8 cellular contexts compared by ENCODE assay signal in the genomic region with DNA sequence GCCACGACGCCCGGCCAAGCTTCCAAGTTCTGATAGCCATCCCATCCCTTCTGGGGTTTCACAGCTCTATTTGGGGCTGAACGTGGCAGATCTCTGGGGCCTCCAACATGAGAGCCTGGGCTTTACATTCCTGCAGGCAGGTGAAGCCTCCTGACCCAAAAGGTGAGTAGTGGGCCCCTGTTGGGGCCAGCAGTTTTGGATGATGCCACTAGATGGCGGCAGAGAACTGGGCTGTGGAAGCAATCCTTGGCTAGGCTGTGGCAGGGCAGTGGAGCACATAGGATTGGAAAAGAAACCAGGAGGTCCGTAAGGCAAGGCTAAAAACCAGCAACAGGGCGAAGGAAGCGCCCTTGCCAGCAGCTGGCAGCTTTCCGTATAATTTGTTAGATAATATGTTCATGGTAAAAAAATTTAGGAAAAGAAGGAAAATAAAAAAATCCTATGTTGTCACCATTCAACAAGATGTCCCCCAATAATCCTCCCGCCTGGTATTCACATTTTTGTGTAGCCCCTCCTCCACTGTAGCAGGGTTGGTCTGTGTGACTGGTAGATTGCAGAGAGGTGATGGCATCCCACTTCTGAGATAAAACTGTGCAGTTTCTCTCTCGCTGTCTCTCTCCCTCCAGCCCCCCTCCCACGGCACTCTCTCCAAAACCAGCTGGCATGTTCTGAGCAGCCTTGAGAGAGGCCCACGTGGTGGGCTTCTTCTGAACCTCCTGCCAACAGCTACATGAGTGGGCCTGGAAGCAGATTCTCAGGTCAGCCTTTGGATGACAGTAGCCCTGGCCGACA. TPM values are rescaled to one million over a fixed set of nuclear protein-coding genes. Genes with fewer than 3 reads are reported as not detected.
DNase-seq lines count a peak whose midpoint lies in the region; ATAC-seq, FAIRE-seq and TF ChIP-seq lines count a peak whose summit lies in the region.

No MANE protein-coding gene starts in this region.

- H3K4me3 ChIP-seq in GM23248 = peak overlapping the region; percentile 39; the same call in 1 of the 2 replicates
- H3K4me3 ChIP-seq in GM12878 = no peak overlapping the region

- peaks cover 2% of the 10 kb centered on the region for H3K36me3 Mint-ChIP-seq in T-helper 17 cell (ENCODE audit: low read depth)

- H2AFZ ChIP-seq in GM23248 (no peak overlapping the region; the same call in 1 of the 2 replicates), GM12878 (ENCODE audit: control insufficient read depth, low read depth, low read length) (no peak overlapping the region)

- WGBS in GM23248 (ENCODE audit: low coverage in 1 of 2, low lambda C conversion rate in 2 of 2, missing lambda C conversion rate in 2 of 2), 2 experiments = 40 to 42% methylated on average over 14 of the region's 14 CpGs
- WGBS in GM12878 (ENCODE audit: insufficient coverage, insufficient replicate concordance, low lambda C conversion rate, missing lambda C conversion rate) = 30% methylated on average over 14 of the region's 14 CpGs

- H3K36me3 ChIP-seq in GM23248 (ENCODE audit: low read depth) (no peaks in the 10 kb centered on the region), GM12878 (ENCODE audit: control insufficient read depth in 2 of 2, insufficient read depth in 2 of 2, low read length in 1 of 2) (no peaks in the 10 kb centered on the region)

- H3K9me3 ChIP-seq in GM23248 (ENCODE audit: low read depth) (no peaks in the 10 kb centered on the region), T-helper 17 cell (ENCODE audit: control insufficient read depth, low read length, poor library complexity, severe bottlenecking) (no peaks in the 10 kb centered on the region), GM12878 (replicated peaks; ENCODE audit: control insufficient read depth, insufficient read depth, low read length) (no peaks in the 10 kb centered on the region)

- H3K27me3 Mint-ChIP-seq in T-helper 17 cell = no peaks in the 10 kb centered on the region

- POLR2A ChIA-PET in GM12878 (lab: Charles Lee) = no interaction called here

- in situ Hi-C loops in GM23248 (cut with MboI) = no loop called here
- in situ Hi-C loops in GM12878 (cut with MboI) = no loop called here

- no peaks in the 10 kb centered on the region for H3K27me3 ChIP-seq in GM23248 (replicated peaks; ENCODE audit: insufficient read depth)
- no peaks in the 10 kb centered on the region for H3K27me3 ChIP-seq in GM12878 (replicated peaks in 1 of 2; ENCODE audit: control insufficient read depth in 2 of 2, insufficient read depth in 2 of 2, low read length in 1 of 2)

- DNase-seq in ELF-1 (ENCODE audit: low read depth, low spot score) (peak; percentile 90), GM23248 (peak; percentile 72), MV-4-11 (lab: John Stamatoyannopoulos, UW) (peak; percentile 2), T-helper 17 cell (peak; percentile 31 to 54 (median 37)), GM12878 (ENCODE audit: low read depth, low spot score) (no peak), iPS DF 19.7 (ENCODE audit: low read depth, low spot score) (peak; percentile 23), GOT3 (lab: John Stamatoyannopoulos, UW) (no peak)
- DNase-seq in stimulated activated CD4-positive, alpha-beta T cell treated with anti-CD3 and anti-CD28 coated beads, Interleukin-12 subunit alpha, Interleukin-12 subunit beta, amount 100 ng/mL, for 4 hours = peak; percentile 62

- H3F3A ChIP-seq in GM23248 (ENCODE audit: insufficient read depth) = peaks cover 22% of the 10 kb centered on the region; the same call in 1 of the 2 replicates

- SMC1A ChIA-PET in GM12878 (lab: Charles Lee; ENCODE audit: uncharacterized antibody, unreplicated experiment) = no interaction called here

- H3K4me2 ChIP-seq in GM23248 (ENCODE audit: unreplicated experiment) = peak overlapping the region; percentile 43
- no peak overlapping the region for H3K4me2 ChIP-seq in GM12878 (ENCODE audit: control insufficient read depth, insufficient read depth)

- peak; percentile 89 for TF ChIP-seq RAD21 in GM12878 (IDR thresholded peaks at IDR 0.05; ENCODE audit: insufficient read depth, low read depth, low read length)

- TF ChIP-seq EP300 in GM12878 (IDR thresholded peaks at IDR 0.05; ENCODE audit: borderline replicate concordance in 1 of 2, control insufficient read depth in 1 of 2, low read depth in 2 of 2, low read length in 2 of 2) = no peak

- H3K9ac ChIP-seq in GM23248 = no peak overlapping the region
- H3K9ac ChIP-seq in GM12878 (ENCODE audit: control insufficient read depth, insufficient read depth, low read length) = no peak overlapping the region

- ATAC-seq in T-helper 17 cell (peak; percentile 70), GM12878 (peak; percentile 96)

- RAD21 ChIA-PET in GM12878 (lab: Charles Lee; ENCODE audit: unreplicated experiment) = interaction anchor here (1.2 kb wide), 2 partner anchors 134 to 239 kb away, joined by 4 to 6 read pairs; no protein-coding TSS in a partner anchor

- H3K4me3 Mint-ChIP-seq in T-helper 17 cell = no peak overlapping the region

- FAIRE-seq in GM12878 (lab: Jason Lieb, UNC) = peak; percentile 57

- CTCF ChIA-PET in GM12878 (lab: Yijun Ruan, JAX) = interaction anchor here (0.6 to 1.4 kb wide), 5 partner anchors 94 to 1822 kb away, joined by 3 read pairs; no protein-coding TSS in a partner anchor

- BruUV-seq in GM12878 (replicated peaks; lab: Mats Ljungman, UMichigan) = no TSS peak

- H4K20me1 ChIP-seq in GM23248 (ENCODE audit: insufficient read depth) (no peaks in the 10 kb centered on the region), GM12878 (ENCODE audit: control insufficient read depth, insufficient read depth) (no peaks in the 10 kb centered on the region; the same call in 1 of the 2 replicates)

- intact Hi-C loops in GM12878 (cut with micrococcal nuclease; ENCODE audit: unreplicated experiment) = loop anchor here (2.0 to 10.0 kb wide), 3 partner anchors 134 to 1824 kb away; partner anchors contain the start of gene OR4S1

- TF ChIP-seq POLR2A in GM12878 (IDR thresholded peaks at IDR 0.05; ENCODE audit: low read depth, low read length) = no peak

- H3K27ac ChIP-seq in GM23248 (no peak overlapping the region), GM12878 (ENCODE audit: control insufficient read depth, insufficient read depth) (no peak overlapping the region)

- H3K4me1 Mint-ChIP-seq in T-helper 17 cell = peaks cover 15% of the 10 kb centered on the region

- peak; percentile 83 to 99 (median 96) for TF ChIP-seq CTCF in GM12878 (IDR thresholded peaks at IDR 0.05 in 2 of 3, conservative IDR thresholded peaks at IDR 0.05 in 1 of 3; ENCODE audit: control insufficient read depth in 2 of 3, extremely low read depth in 1 of 3, insufficient read depth in 1 of 3, low read depth in 3 of 3, low read length in 3 of 3)

- peaks cover 20% of the 10 kb centered on the region for H3K4me1 ChIP-seq in GM23248 (ENCODE audit: insufficient read depth)
- peaks cover 4% of the 10 kb centered on the region; the same call in 1 of the 2 replicates for H3K4me1 ChIP-seq in GM12878 (ENCODE audit: control insufficient read depth, insufficient read depth, low read length)

- peak overlapping the region; percentile 61 for H3K27ac Mint-ChIP-seq in T-helper 17 cell

- H3K9me2 ChIP-seq in GM23248 (ENCODE audit: insufficient read depth) = no peaks in the 10 kb centered on the region

- no peaks in the 10 kb centered on the region for H3K79me2 ChIP-seq in GM23248 (ENCODE audit: insufficient read depth)
- H3K79me2 ChIP-seq in GM12878 (ENCODE audit: control insufficient read depth, insufficient read depth, low read length) = no peaks in the 10 kb centered on the region

TF ChIP-seq in GM12878, 131 proteins besides CTCF, POLR2A, EP300 and RAD21 (continues in another document):
- TF ChIP-seq ZNF207 (IDR thresholded peaks at IDR 0.05; ENCODE audit: borderline replicate concordance) (no peak), YY1 (IDR thresholded peaks at IDR 0.05; ENCODE audit: low read depth, low read length) (peak; percentile 54; the same call in 1 of the 2 replicates), IRF5 (IDR thresholded peaks at IDR 0.05; ENCODE audit: borderline replicate concordance) (no peak), SUPT20H (IDR thresholded peaks at IDR 0.05; ENCODE audit: borderline replicate concordance, control insufficient read depth, low read depth, low read length) (no peak), CHD1 (IDR thresholded peaks at IDR 0.05; ENCODE audit: low read depth, low read length) (no peak), FOS (IDR thresholded peaks at IDR 0.05; ENCODE audit: borderline replicate concordance, extremely low read depth, insufficient read length) (no peak), SMC3 (IDR thresholded peaks at IDR 0.05; ENCODE audit: borderline replicate concordance, low read length) (peak; percentile 63), KLF5 (IDR thresholded peaks at IDR 0.05; ENCODE audit: partially characterized antibody) (no peak), LARP7 (IDR thresholded peaks at IDR 0.05) (no peak)

RNA-seq across cellular contexts. Expression of gene OR4B1, which starts 43.6 kb away (rescaled TPM):
- total RNA-seq in GM23248 (2014; rRNA removed; shearing (Covaris generic)) = not detected in 2 replicates
- polyA plus RNA-seq in GM23248 (2016; fragmentation: Nextera tagmentation; extraction: Ambion mirVana) (not detected in 2 replicates), GM12878 (2011; rRNA removed) (not detected in 2 replicates), GM12878 (2014; fragmentation: Illumina TruSeq; extraction: Trizol) (not detected in 2 replicates), GM12878 (2014; fragmentation: Nextera tagmentation; extraction: Ambion mirVana) (not detected), GM12878 (2014; rRNA removed) (not detected in 2 replicates), GM12878 (2016; fragmentation: Nextera tagmentation; extraction: Ambion mirVana) (not detected)
- total RNA-seq in T-helper 17 cell (not detected), GM12878 (2014; rRNA removed) (not detected in 2 replicates), GM12878 (2014; rRNA removed; fragmentation: Illumina TruSeq; extraction: Trizol) (not detected in 2 replicates), GM12878 (2021) (not detected in 2 replicates)
- not detected in 2 replicates for total RNA-seq in GM12878 (2013; cell fraction: nucleolus; rRNA removed)
- polyA plus RNA-seq in GM12878 (2011; ENCODE audit: low read depth) = not detected
- polyA plus RNA-seq in GM12878 (2011; cell fraction: cytosol; rRNA removed) = not detected in 2 replicates
- polyA plus RNA-seq in GM12878 (2011; cell fraction: nucleus; rRNA removed) = not detected in 2 replicates
- not detected in 2 replicates for polyA plus RNA-seq in GM12878 (2012)
- not detected in 2 replicates for polyA minus RNA-seq in GM12878 (2011; rRNA and poly(A)+ RNA removed)
- polyA minus RNA-seq in GM12878 (2011; cell fraction: cytosol; rRNA and poly(A)+ RNA removed) = not detected in 2 replicates
- not detected in 2 replicates for polyA minus RNA-seq in GM12878 (2011; cell fraction: nucleus; rRNA and poly(A)+ RNA removed)

Comparison
In these comparisons a context has a peak if more than half of its experiments do, and no peak if none do; other contexts are left out.
1. DNase-seq: peak in ELF-1 (single experiment), GM23248 (single experiment), MV-4-11 (single experiment), T-helper 17 cell (3 of 3), iPS DF 19.7 (single experiment) and stimulated activated CD4-positive, alpha-beta T cell treated with anti-CD3 and anti-CD28 coated beads, Interleukin-12 subunit alpha, Interleukin-12 subunit beta, amount 100 ng/mL, for 4 hours (single experiment); none in GM12878 (single experiment) and GOT3 (single experiment).